ENCODE assay signal across 1 cellular context in genomic region chr17:42561908-42562844, GRCh38.
TF ChIP-seq lines count a peak whose summit lies in the region.

COASY (plus strand) TSS chr17:42562148; CDS start chr17:42562623, 475 bp downstream.

TF ChIP-seq in HepG2, 621 proteins besides CTCF, POLR2A, EP300 and RAD21 (continued from another document and continues in another):
- peak; percentile 1; the same call in 1 of the 2 replicates for TF ChIP-seq ZNF362 (CRISPR knock-in tag; IDR thresholded peaks at IDR 0.05; ENCODE audit: borderline replicate concordance)
- TF ChIP-seq SIX1 (CRISPR knock-in tag; IDR thresholded peaks at IDR 0.05; ENCODE audit: borderline replicate concordance): peak; percentile 55; the same call in 1 of the 2 replicates
- TF ChIP-seq ATF5 (CRISPR knock-in tag; IDR thresholded peaks at IDR 0.05; ENCODE audit: low read depth): 0 out of 2 replicates have a peak, but pooled peaks have one; percentile 4
- TF ChIP-seq MZF1 (CRISPR knock-in tag; IDR thresholded peaks at IDR 0.05; ENCODE audit: borderline replicate concordance): peak; percentile 49; the same call in 1 of the 2 replicates
- TF ChIP-seq ZNF646 (CRISPR knock-in tag; IDR thresholded peaks at IDR 0.05): peak; percentile 54; the same call in 1 of the 2 replicates
- TF ChIP-seq SRSF9 (IDR thresholded peaks at IDR 0.05; ENCODE audit: borderline replicate concordance, insufficient read depth, low read depth, low read length, poor library complexity, severe bottlenecking): no peak
- TF ChIP-seq ELF1 (CRISPR knock-in tag; IDR thresholded peaks at IDR 0.05): peak; percentile 99
- 0 out of 2 replicates have a peak, but pooled peaks have one; percentile 51 for TF ChIP-seq ZNF136 (CRISPR knock-in tag; IDR thresholded peaks at IDR 0.05; ENCODE audit: low read depth)
- no peak for TF ChIP-seq ZNF251 (CRISPR knock-in tag; IDR thresholded peaks at IDR 0.05)
- no peak for TF ChIP-seq PTBP1 (IDR thresholded peaks at IDR 0.05; ENCODE audit: low read depth, low read length, poor library complexity, severe bottlenecking)
- 0 out of 2 replicates have a peak, but pooled peaks have one; percentile 58 for TF ChIP-seq MLLT10 (CRISPR knock-in tag; IDR thresholded peaks at IDR 0.05)
- 0 out of 2 replicates have a peak, but pooled peaks have one; percentile 16 for TF ChIP-seq ZNF691 (CRISPR knock-in tag; IDR thresholded peaks at IDR 0.05; ENCODE audit: borderline replicate concordance, low read depth)
- no peak for TF ChIP-seq ZNF550 (CRISPR knock-in tag; IDR thresholded peaks at IDR 0.05; ENCODE audit: borderline replicate concordance)
- peak; percentile 74 for TF ChIP-seq MIXL1 (CRISPR knock-in tag; IDR thresholded peaks at IDR 0.05)
- TF ChIP-seq FOXA3 (CRISPR knock-in tag; IDR thresholded peaks at IDR 0.05): peak; percentile 81
- peak; percentile 93 for TF ChIP-seq ZNF264 (CRISPR knock-in tag; IDR thresholded peaks at IDR 0.05)
- peak; percentile 90 for TF ChIP-seq TBL1XR1 (IDR thresholded peaks at IDR 0.05; ENCODE audit: borderline replicate concordance, low read length, partially characterized antibody)
- TF ChIP-seq NCOR1 (IDR thresholded peaks at IDR 0.05; ENCODE audit: borderline replicate concordance, low read length): no peak; the same call in 1 of the 2 replicates
- TF ChIP-seq MTA3 (CRISPR knock-in tag; IDR thresholded peaks at IDR 0.05): no peak
- peak in 1 of 2 experiments; percentile 72; a peak in 2 of 4 replicates for TF ChIP-seq REST (IDR thresholded peaks at IDR 0.05; ENCODE audit: borderline replicate concordance in 1 of 2, low read depth in 1 of 2, low read length in 2 of 2)
- peak; percentile 58; the same call in 1 of the 2 replicates for TF ChIP-seq MXD1 (CRISPR knock-in tag; IDR thresholded peaks at IDR 0.05)
- peak; percentile 99 for TF ChIP-seq SAP130 (CRISPR knock-in tag; IDR thresholded peaks at IDR 0.05; ENCODE audit: low read depth)
- TF ChIP-seq PATZ1 (CRISPR knock-in tag; IDR thresholded peaks at IDR 0.05): peak; percentile 80
- no peak for TF ChIP-seq ZNF180 (CRISPR knock-in tag; IDR thresholded peaks at IDR 0.05; ENCODE audit: borderline replicate concordance, low read depth)
- no peak; the same call in 1 of the 2 replicates for TF ChIP-seq ZNF281 (CRISPR knock-in tag; IDR thresholded peaks at IDR 0.05; ENCODE audit: borderline replicate concordance)
- no peak for TF ChIP-seq NCOA5 (CRISPR knock-in tag; IDR thresholded peaks at IDR 0.05)
- TF ChIP-seq THAP9 (CRISPR knock-in tag; IDR thresholded peaks at IDR 0.05; ENCODE audit: borderline replicate concordance): peak; percentile 83; the same call in 1 of the 2 replicates
- TF ChIP-seq IRF2 (CRISPR knock-in tag; IDR thresholded peaks at IDR 0.05): peak; percentile 96
- peak; percentile 81; the same call in 1 of the 2 replicates for TF ChIP-seq SMYD3 (CRISPR knock-in tag; IDR thresholded peaks at IDR 0.05)
- peak; percentile 46; the same call in 1 of the 2 replicates for TF ChIP-seq ZNF816 (CRISPR knock-in tag; IDR thresholded peaks at IDR 0.05; ENCODE audit: borderline replicate concordance)
- no peak for TF ChIP-seq NFE2 (CRISPR knock-in tag; IDR thresholded peaks at IDR 0.05)
- peak; percentile 86 for TF ChIP-seq ZNF782 (CRISPR knock-in tag; IDR thresholded peaks at IDR 0.05; ENCODE audit: borderline replicate concordance)
- TF ChIP-seq CC2D1A (CRISPR knock-in tag; IDR thresholded peaks at IDR 0.05): no peak
- peak; percentile 88 for TF ChIP-seq ZNF879 (CRISPR knock-in tag; IDR thresholded peaks at IDR 0.05)
- no peak; the same call in none of the 2 replicates for TF ChIP-seq CCDC6 (CRISPR knock-in tag; IDR thresholded peaks at IDR 0.05)
- TF ChIP-seq ZNF749 (CRISPR knock-in tag; IDR thresholded peaks at IDR 0.05; ENCODE audit: borderline replicate concordance): no peak; the same call in none of the 2 replicates
